ENCODE assay signal across 8 cellular contexts in the genomic region with DNA sequence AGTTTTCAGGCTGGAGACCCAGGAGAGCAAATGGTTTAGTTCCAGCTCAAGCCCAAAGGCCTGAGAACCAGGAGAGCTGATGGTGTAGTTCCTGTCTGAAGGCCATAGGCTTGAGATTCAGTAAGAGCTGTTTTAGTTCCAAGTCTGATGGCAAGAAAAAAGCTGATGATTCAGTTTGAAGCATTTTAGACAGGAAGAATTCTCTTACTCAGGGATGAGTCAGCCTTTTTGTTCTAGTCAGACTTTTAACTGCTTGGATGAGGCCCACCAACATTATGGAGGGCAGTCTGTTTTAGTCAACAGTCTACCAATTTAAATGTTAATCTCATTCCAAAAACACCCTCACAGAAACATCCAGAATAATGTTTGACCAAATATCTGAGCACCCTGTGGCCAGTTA. TPM values are rescaled to one million over a fixed set of nuclear protein-coding genes. Genes with fewer than 3 reads are reported as not detected.
A peak's percentile ranks its signal among the peaks of the same experiment; 100 is the strongest.
DNase-seq lines count a peak whose midpoint lies in the region; ATAC-seq and TF ChIP-seq lines count a peak whose summit lies in the region.

No MANE protein-coding gene starts in this region.

- no peak overlapping the region for H3K4me2 ChIP-seq in hepatocyte

- H4K20me1 ChIP-seq in hepatocyte (ENCODE audit: insufficient read depth, poor library complexity, severe bottlenecking) = no peaks in the 10 kb centered on the region

- H3K9me3 Mint-ChIP-seq in HFFc6 = no peaks in the 10 kb centered on the region
- H3K9me3 Mint-ChIP-seq in activated T-helper 2 cell treated with anti-CD3 and anti-CD28 coated beads, Interferon-gamma antibody, Interleukin-2, Interleukin-4, amounts not matched to agents 10 μg/mL and 5 μg/mL and 100 μg/mL, durations not matched to agents 14 hours and 24 hours and 36 hours = no peaks in the 10 kb centered on the region

- H3K27me3 ChIP-seq in hepatocyte = no peaks in the 10 kb centered on the region

- H3K27me3 Mint-ChIP-seq in HFFc6 (ENCODE audit: insufficient read depth) = no peaks in the 10 kb centered on the region; the same call in 1 of the 2 replicates
- no peaks in the 10 kb centered on the region for H3K27me3 Mint-ChIP-seq in activated T-helper 2 cell treated with anti-CD3 and anti-CD28 coated beads, Interferon-gamma antibody, Interleukin-2, Interleukin-4, amounts not matched to agents 10 μg/mL and 5 μg/mL and 100 μg/mL, durations not matched to agents 14 hours and 24 hours and 36 hours (ENCODE audit: low read depth)

- H3K27ac ChIP-seq in hepatocyte = no peak overlapping the region

- H3K9me3 ChIP-seq in hepatocyte (ENCODE audit: low read depth) = no peaks in the 10 kb centered on the region

- H3K36me3 Mint-ChIP-seq in HFFc6 (ENCODE audit: low read depth) = peaks cover 32% of the 10 kb centered on the region
- H3K36me3 Mint-ChIP-seq in activated T-helper 2 cell treated with anti-CD3 and anti-CD28 coated beads, Interferon-gamma antibody, Interleukin-2, Interleukin-4, amounts not matched to agents 10 μg/mL and 5 μg/mL and 100 μg/mL, durations not matched to agents 14 hours and 24 hours and 36 hours (ENCODE audit: low read depth) = peaks cover 31% of the 10 kb centered on the region

- H2AFZ ChIP-seq in hepatocyte = no peak overlapping the region

- no peak for ATAC-seq in GM19023 (IDR thresholded peaks at IDR 0.05; ENCODE audit: unreplicated experiment)
- ATAC-seq in HG03521 (IDR thresholded peaks at IDR 0.05; ENCODE audit: unreplicated experiment) = no peak

- TF ChIP-seq CTCF in AG10803 (conservative IDR thresholded peaks at IDR 0.05; ENCODE audit: low read length) (no peak), HFFc6 (IDR thresholded peaks at IDR 0.05) (no peak), hepatocyte (IDR thresholded peaks at IDR 0.05; ENCODE audit: poor library complexity) (no peak)

- peak overlapping the region; percentile 91 for H3K27ac Mint-ChIP-seq in HFFc6
- H3K27ac Mint-ChIP-seq in activated T-helper 2 cell treated with anti-CD3 and anti-CD28 coated beads, Interferon-gamma antibody, Interleukin-2, Interleukin-4, amounts not matched to agents 10 μg/mL and 5 μg/mL and 100 μg/mL, durations not matched to agents 14 hours and 24 hours and 36 hours = peak overlapping the region; percentile 47

- H3K4me3 Mint-ChIP-seq in HFFc6 = peak overlapping the region; percentile 18; the same call in 1 of the 2 replicates
- H3K4me3 Mint-ChIP-seq in activated T-helper 2 cell treated with anti-CD3 and anti-CD28 coated beads, Interferon-gamma antibody, Interleukin-2, Interleukin-4, amounts not matched to agents 10 μg/mL and 5 μg/mL and 100 μg/mL, durations not matched to agents 14 hours and 24 hours and 36 hours (ENCODE audit: low read depth) = no peak overlapping the region

- intact Hi-C loops in activated T-helper 2 cell treated with anti-CD3 and anti-CD28 coated beads, Interferon-gamma antibody, Interleukin-2, Interleukin-4, amounts not matched to agents 10 μg/mL and 5 μg/mL and 100 μg/mL, durations not matched to agents 14 hours and 24 hours and 36 hours (cut with micrococcal nuclease) = loop anchor here (5.0 kb wide), 3 partner anchors 57 to 132 kb away; a partner anchor contains a TSS

- peaks cover 34% of the 10 kb centered on the region for H3K79me2 ChIP-seq in hepatocyte

- H3K4me3 ChIP-seq in AG10803 (ENCODE audit: low read length) = no peak overlapping the region
- no peak overlapping the region for H3K4me3 ChIP-seq in hepatocyte

- H3K4me1 ChIP-seq in hepatocyte (ENCODE audit: insufficient read depth) = peaks cover 6% of the 10 kb centered on the region

- no peaks in the 10 kb centered on the region for H3K36me3 ChIP-seq in hepatocyte (replicated peaks; ENCODE audit: insufficient read depth, low read depth)

- peaks cover 29% of the 10 kb centered on the region for H3K4me1 Mint-ChIP-seq in HFFc6 (ENCODE audit: low read depth)
- peaks cover 22% of the 10 kb centered on the region for H3K4me1 Mint-ChIP-seq in activated T-helper 2 cell treated with anti-CD3 and anti-CD28 coated beads, Interferon-gamma antibody, Interleukin-2, Interleukin-4, amounts not matched to agents 10 μg/mL and 5 μg/mL and 100 μg/mL, durations not matched to agents 14 hours and 24 hours and 36 hours (ENCODE audit: low read depth)

- H3K9me2 ChIP-seq in hepatocyte (replicated peaks; ENCODE audit: insufficient read depth) = no peaks in the 10 kb centered on the region

- DNase-seq in AG10803 (ENCODE audit: low read depth) (peak; percentile 85), HFFc6 (peak; percentile 88), hepatocyte (ENCODE audit: low spot score) (peak; percentile 10), NCI-H2196 (lab: John Stamatoyannopoulos, UW; ENCODE audit: unreplicated experiment) (no peak), middle frontal gyrus (ENCODE audit: extremely low spot score, low spot score) (no peak)
- DNase-seq in activated T-helper 2 cell treated with anti-CD3 and anti-CD28 coated beads, Interferon-gamma antibody, Interleukin-2, Interleukin-4, amounts not matched to agents 10 μg/mL and 5 μg/mL and 100 μg/mL, durations not matched to agents 14 hours and 24 hours and 36 hours (ENCODE audit: low spot score) = no peak

RNA-seq across cellular contexts. Expression of a gene that starts 2.5 kb away (rescaled TPM):
- total RNA-seq in HFFc6 (2021; fragmentation: NEBNext Ultra II Directional; extraction: Animal tissue kit (Norgen Biotek cat#: 25700)) = 10 to 100 TPM in 1 of 6 experiments, 1 to 10 TPM in 5; 8.5 to 10.9 (median 9.3) TPM
- 6.1 and 7.7 TPM in 2 replicates for total RNA-seq in activated T-helper 2 cell treated with anti-CD3 and anti-CD28 coated beads, Interferon-gamma antibody, Interleukin-2, Interleukin-4, amounts not matched to agents 10 μg/mL and 5 μg/mL and 100 μg/mL, durations not matched to agents 14 hours and 24 hours and 36 hours
- 14.7 and 24.4 TPM in 2 replicates for total RNA-seq in hepatocyte
- 7.6 and 7.8 TPM in 2 replicates for polyA plus RNA-seq in hepatocyte

RNA-seq across cellular contexts. Expression of a gene that starts 10.4 kb away (rescaled TPM):
- not detected for total RNA-seq in HFFc6 (2021; fragmentation: NEBNext Ultra II Directional; extraction: Animal tissue kit (Norgen Biotek cat#: 25700))
- not detected in 2 replicates for total RNA-seq in activated T-helper 2 cell treated with anti-CD3 and anti-CD28 coated beads, Interferon-gamma antibody, Interleukin-2, Interleukin-4, amounts not matched to agents 10 μg/mL and 5 μg/mL and 100 μg/mL, durations not matched to agents 14 hours and 24 hours and 36 hours
- 0.17 TPM in 1 of 2 replicates, not detected in the other for total RNA-seq in hepatocyte
- polyA plus RNA-seq in hepatocyte = not detected in 2 replicates

RNA-seq across cellular contexts. Expression of a gene that starts 11.9 kb away (rescaled TPM):
- total RNA-seq in HFFc6 (2021; fragmentation: NEBNext Ultra II Directional; extraction: Animal tissue kit (Norgen Biotek cat#: 25700)) = 1 to 10 TPM; 2.6 to 4.5 (median 4.1) TPM
- total RNA-seq in activated T-helper 2 cell treated with anti-CD3 and anti-CD28 coated beads, Interferon-gamma antibody, Interleukin-2, Interleukin-4, amounts not matched to agents 10 μg/mL and 5 μg/mL and 100 μg/mL, durations not matched to agents 14 hours and 24 hours and 36 hours = 3.4 and 3.8 TPM in 2 replicates
- total RNA-seq in hepatocyte = 5.1 and 6.2 TPM in 2 replicates
- polyA plus RNA-seq in hepatocyte = 2.5 and 3.1 TPM in 2 replicates

RNA-seq across cellular contexts. Expression of a gene that starts 17.4 kb away (rescaled TPM):
- 1 to 10 TPM; 3.8 to 4.7 (median 4.0) TPM for total RNA-seq in HFFc6 (2021; fragmentation: NEBNext Ultra II Directional; extraction: Animal tissue kit (Norgen Biotek cat#: 25700))
- total RNA-seq in activated T-helper 2 cell treated with anti-CD3 and anti-CD28 coated beads, Interferon-gamma antibody, Interleukin-2, Interleukin-4, amounts not matched to agents 10 μg/mL and 5 μg/mL and 100 μg/mL, durations not matched to agents 14 hours and 24 hours and 36 hours = 4.6 and 5.0 TPM in 2 replicates
- 3.1 and 4.3 TPM in 2 replicates for total RNA-seq in hepatocyte
- 3.1 and 3.5 TPM in 2 replicates for polyA plus RNA-seq in hepatocyte

RNA-seq across cellular contexts. Expression of a gene that starts 44.4 kb away (rescaled TPM):
- total RNA-seq in HFFc6 (2021; fragmentation: NEBNext Ultra II Directional; extraction: Animal tissue kit (Norgen Biotek cat#: 25700)) = 10 to 100 TPM in 1 of 6 experiments, 1 to 10 TPM in 5; 7.5 to 10.3 (median 8.9) TPM
- 9.7 and 10.8 TPM in 2 replicates for total RNA-seq in activated T-helper 2 cell treated with anti-CD3 and anti-CD28 coated beads, Interferon-gamma antibody, Interleukin-2, Interleukin-4, amounts not matched to agents 10 μg/mL and 5 μg/mL and 100 μg/mL, durations not matched to agents 14 hours and 24 hours and 36 hours
- 12.1 and 12.2 TPM in 2 replicates for total RNA-seq in hepatocyte
- polyA plus RNA-seq in hepatocyte = 7.4 and 8.0 TPM in 2 replicates

Comparison
In these comparisons a context has a peak if more than half of its experiments do, and no peak if none do; other contexts are left out.
1. DNase-seq: peak in AG10803 (single experiment), HFFc6 (single experiment) and hepatocyte (single experiment); none in activated T-helper 2 cell treated with anti-CD3 and anti-CD28 coated beads, Interferon-gamma antibody, Interleukin-2, Interleukin-4, amounts not matched to agents 10 μg/mL and 5 μg/mL and 100 μg/mL, durations not matched to agents 14 hours and 24 hours and 36 hours (single experiment), NCI-H2196 (single experiment) and middle frontal gyrus (single experiment).